ENCODE assay signal across 26 cellular contexts in genomic region chr21:26570203-26570602, GRCh38. TPM values are rescaled to one million over a fixed set of nuclear protein-coding genes. Genes with fewer than 3 reads are reported as not detected.
DNase-seq lines count a peak whose midpoint lies in the region; ATAC-seq and TF ChIP-seq lines count a peak whose summit lies in the region.
"Had no signal": no experiment of that assay in that cellular context is flagged by ENCODE, and none has a peak within 500 bp of the region (broad histone marks: within the 10 kb centered on the region; RNA-seq: fewer than 3 reads in every experiment).

No MANE protein-coding gene starts in this region.

- TF ChIP-seq CTCF in endodermal cell (conservative IDR thresholded peaks at IDR 0.05) = no peak
- TF ChIP-seq CTCF in neutrophil (IDR thresholded peaks at IDR 0.05) = no peak

- H3K36me3 Mint-ChIP-seq in endodermal cell (ENCODE audit: low read depth) = peaks cover 15% of the 10 kb centered on the region
- H3K36me3 Mint-ChIP-seq: stimulated activated memory B cell treated with anti-CD40 and anti-IgM and Interleukin-4, amounts not matched to agents 10 μg/mL and 1 μg/mL and 100 μg/mL, for 72 hours had no signal

- H3K9me3 ChIP-seq in endodermal cell (ENCODE audit: control insufficient read depth, low read length) (peaks cover 4% of the 10 kb centered on the region), neutrophil (no peaks in the 10 kb centered on the region)
- H3K9me3 ChIP-seq: HAP-1, SK-N-SH had no signal

- DNase-seq in CMK (ENCODE audit: low read depth) (peak; percentile 22), endodermal cell (no peak), iPS-NIHi7 (ENCODE audit: extremely low spot score) (peak; percentile 19), LoVo (ENCODE audit: low spot score) (no peak), NCI-H187 treated with DMSO at 0.1 percent for 48 hours (lab: John Stamatoyannopoulos, UW) (no peak)
- DNase-seq: activated CD4-positive, alpha-beta T cell treated with anti-CD3 and anti-CD28 coated beads for 4 hours; activated naive CD4-positive, alpha-beta T cell treated with anti-CD3 and anti-CD28 coated beads for 36 hours; activated T-cell treated with anti-CD3 and anti-CD28 coated beads, Interleukin-2, amount 50 U/mL, for 72 hours; amniotic stem cell; COR-L47; cortex of kidney; NCI-H1092; NCI-H2029 treated with DMSO at 0.1 percent for 48 hours; NCI-H2227 treated with DMSO at 0.1 percent for 48 hours; nucleus accumbens; RPMI8226; SK-N-SH; stimulated activated CD4-positive, alpha-beta T cell treated with anti-CD3 and anti-CD28 coated beads, Interleukin-4, amount 100 ng/mL, for 1 hour; T-helper 2 cell had no signal

- H3K4me1 ChIP-seq in endodermal cell (ENCODE audit: control insufficient read depth, insufficient read depth, low read length) (no peaks in the 10 kb centered on the region), neutrophil (ENCODE audit: control insufficient read depth in 1 of 2, insufficient read depth in 1 of 2, low read depth in 1 of 2, low read length in 1 of 2) (peaks cover 47 to 50% of the 10 kb centered on the region in 2 experiments)
- H3K4me1 ChIP-seq: breast epithelium had no signal

- no peak overlapping the region for H3K9ac ChIP-seq in endodermal cell (ENCODE audit: extremely low read depth, low read length, poor library complexity, severe bottlenecking)
- H3K9ac ChIP-seq: SK-N-SH had no signal

- peaks cover 6% of the 10 kb centered on the region for H3K36me3 ChIP-seq in endodermal cell (ENCODE audit: control insufficient read depth, insufficient read depth, low read length)
- no peaks in the 10 kb centered on the region for H3K36me3 ChIP-seq in neutrophil
- H3K36me3 ChIP-seq: breast epithelium, HAP-1 had no signal

- peaks cover 8% of the 10 kb centered on the region for H3K9me3 Mint-ChIP-seq in endodermal cell

- H3K27ac ChIP-seq in endodermal cell (ENCODE audit: low read depth, low read length) = no peak overlapping the region
- peak overlapping the region; percentile 53 for H3K27ac ChIP-seq in neutrophil

- peak overlapping the region; percentile 91 for H3K4me3 ChIP-seq in endodermal cell (ENCODE audit: low read length)
- H3K4me3 ChIP-seq in neutrophil (ENCODE audit: low read depth in 1 of 2, low read length in 1 of 2) = no peak overlapping the region
- H3K4me3 ChIP-seq: HAP-1 had no signal

- ATAC-seq in HG03175 (IDR thresholded peaks at IDR 0.05; ENCODE audit: unreplicated experiment) (no peak), GM19351 (IDR thresholded peaks at IDR 0.05; ENCODE audit: unreplicated experiment) (no peak)
- ATAC-seq: activated T-cell treated with anti-CD3 and anti-CD28 coated beads, Interleukin-2, amount 50 U/mL, for 72 hours; stimulated activated memory B cell treated with anti-CD40 and anti-IgM and Interleukin-4, amounts not matched to agents 10 μg/mL and 1 μg/mL and 100 μg/mL, for 72 hours had no signal

- WGBS in endodermal cell (ENCODE audit: insufficient coverage in 1 of 2, insufficient read length in 1 of 2), 2 experiments = 86% methylated on average over 3 of the region's 3 CpGs; no CpG with 5 or more reads in 1 of the 2 experiments

- no peaks in the 10 kb centered on the region for H3K27me3 Mint-ChIP-seq in endodermal cell (ENCODE audit: insufficient read depth)

- H3K4me1 Mint-ChIP-seq in endodermal cell = peaks cover 14% of the 10 kb centered on the region
- H3K4me1 Mint-ChIP-seq: stimulated activated memory B cell treated with anti-CD40 and anti-IgM and Interleukin-4, amounts not matched to agents 10 μg/mL and 1 μg/mL and 100 μg/mL, for 72 hours had no signal

- no peak overlapping the region for H3K27ac Mint-ChIP-seq in endodermal cell
- H3K27ac Mint-ChIP-seq: activated naive CD4-positive, alpha-beta T cell treated with anti-CD3 and anti-CD28 coated beads for 36 hours; activated T-cell treated with anti-CD3 and anti-CD28 coated beads, Interleukin-2, amount 50 U/mL, for 72 hours; stimulated activated memory B cell treated with anti-CD40 and anti-IgM and Interleukin-4, amounts not matched to agents 10 μg/mL and 1 μg/mL and 100 μg/mL, for 72 hours had no signal

- peak overlapping the region; percentile 79 for H3K4me3 Mint-ChIP-seq in endodermal cell
- H3K4me3 Mint-ChIP-seq: activated naive CD4-positive, alpha-beta T cell treated with anti-CD3 and anti-CD28 coated beads for 36 hours; activated T-cell treated with anti-CD3 and anti-CD28 coated beads, Interleukin-2, amount 50 U/mL, for 72 hours; stimulated activated memory B cell treated with anti-CD40 and anti-IgM and Interleukin-4, amounts not matched to agents 10 μg/mL and 1 μg/mL and 100 μg/mL, for 72 hours had no signal

- H3K27me3 ChIP-seq in endodermal cell (ENCODE audit: control insufficient read depth, insufficient read depth, low read length, poor library complexity, severe bottlenecking) = no peaks in the 10 kb centered on the region
- H3K27me3 ChIP-seq in neutrophil = no peaks in the 10 kb centered on the region

RNA-seq across cellular contexts. Expression of gene CYYR1, which starts 2.9 kb away (rescaled TPM):
- 10 to 100 TPM; 16.8 to 16.9 TPM for total RNA-seq in endodermal cell
- polyA plus RNA-seq in endodermal cell (2013, experiment 1 of 2) = 28.8 TPM
- 28.8 TPM for polyA plus RNA-seq in endodermal cell (2013, experiment 2 of 2)
- total RNA-seq: activated naive CD4-positive, alpha-beta T cell treated with anti-CD3 and anti-CD28 coated beads for 36 hours; activated T-cell treated with anti-CD3 and anti-CD28 coated beads, Interleukin-2, amount 50 U/mL, for 72 hours had no signal
- polyA plus RNA-seq: BJ, SK-N-SH had no signal

Comparison
In these comparisons a context has a peak if more than half of its experiments do, and no peak if none do; other contexts are left out.
1. DNase-seq: peak in CMK (single experiment) and iPS-NIHi7 (single experiment); none in endodermal cell (single experiment), LoVo (single experiment) and NCI-H187 treated with DMSO at 0.1 percent for 48 hours (single experiment).